In genomic region chr3:120516142-120516541, GRCh38 we compare ENCODE assay signal across 23 cellular contexts.
"Had no signal": no experiment of that assay in that cellular context is flagged by ENCODE, and none has a peak within 500 bp of the region (broad histone marks: within the 10 kb centered on the region; RNA-seq: fewer than 3 reads in every experiment).

No MANE protein-coding gene starts in this region.

- H3K4me3 Mint-ChIP-seq: dendritic cell treated with granulocyte-macrophage colony-stimulating factor and Interleukin-4, amounts not matched to agents 40 ng/mL and 50 ng/mL, for 4 days; effector memory CD8-positive, alpha-beta T cell; naive thymus-derived CD4-positive, alpha-beta T cell; nephron progenitor cell; stimulated activated naive B cell treated with anti-CD40 and anti-IgM and Interleukin-4, amounts not matched to agents 10 μg/mL and 1 μg/mL and 100 μg/mL, for 72 hours; stimulated activated naive CD8-positive, alpha-beta T cell treated with anti-CD3 and anti-CD28 coated beads, Interleukin-15, amount 100 ng/mL, for 72 hours had no signal

- H3K4me1 ChIP-seq: esophagus squamous epithelium, psoas muscle, transverse colon had no signal

- H3K36me3 ChIP-seq: esophagus squamous epithelium, gastroesophageal sphincter, neutrophil, thoracic aorta, transverse colon had no signal

- ATAC-seq: effector memory CD8-positive, alpha-beta T cell; gastroesophageal sphincter; left ventricle myocardium superior; naive thymus-derived CD4-positive, alpha-beta T cell; psoas muscle; sciatic nerve; stimulated activated naive B cell treated with anti-CD40 and anti-IgM and Interleukin-4, amounts not matched to agents 10 μg/mL and 1 μg/mL and 100 μg/mL, for 72 hours; stimulated activated naive CD8-positive, alpha-beta T cell treated with anti-CD3 and anti-CD28 coated beads, Interleukin-15, amount 100 ng/mL, for 72 hours had no signal

- H3K27ac Mint-ChIP-seq: dendritic cell treated with granulocyte-macrophage colony-stimulating factor and Interleukin-4, amounts not matched to agents 40 ng/mL and 50 ng/mL, for 4 days; effector memory CD8-positive, alpha-beta T cell; naive thymus-derived CD4-positive, alpha-beta T cell; nephron progenitor cell; stimulated activated naive B cell treated with anti-CD40 and anti-IgM and Interleukin-4, amounts not matched to agents 10 μg/mL and 1 μg/mL and 100 μg/mL, for 72 hours; stimulated activated naive CD8-positive, alpha-beta T cell treated with anti-CD3 and anti-CD28 coated beads, Interleukin-15, amount 100 ng/mL, for 72 hours had no signal

- H3K27me3 ChIP-seq: esophagus squamous epithelium, gastroesophageal sphincter, transverse colon had no signal

- H3K4me3 ChIP-seq: esophagus squamous epithelium, gastroesophageal sphincter, lung, psoas muscle, thoracic aorta, transverse colon had no signal

- H3K36me3 Mint-ChIP-seq: stimulated activated naive B cell treated with anti-CD40 and anti-IgM and Interleukin-4, amounts not matched to agents 10 μg/mL and 1 μg/mL and 100 μg/mL, for 72 hours had no signal

- DNase-seq: effector memory CD8-positive, alpha-beta T cell; esophagus squamous epithelium; foreskin fibroblast; glutamatergic neuron; islet precursor cell; left ventricle myocardium superior; mesenchymal stem cell; naive thymus-derived CD4-positive, alpha-beta T cell; nephron progenitor cell; psoas muscle; retina; stimulated activated CD4-positive, alpha-beta T cell treated with anti-CD3 and anti-CD28 coated beads, Interleukin-2, amount 100 ng/mL, for 24 hours; stimulated activated CD4-positive, alpha-beta T cell treated with anti-CD3 and anti-CD28 coated beads, Interleukin-4, amount 100 ng/mL, for 4 hours; stimulated activated naive B cell treated with anti-CD40 and anti-IgM and Interleukin-4, amounts not matched to agents 10 μg/mL and 1 μg/mL and 100 μg/mL, for 72 hours; stimulated activated naive CD8-positive, alpha-beta T cell treated with anti-CD3 and anti-CD28 coated beads, Interleukin-15, amount 100 ng/mL, for 72 hours; transverse colon had no signal

- H3K27ac ChIP-seq: epithelial cell of prostate, esophagus squamous epithelium, gastroesophageal sphincter, neutrophil, psoas muscle, thoracic aorta, transverse colon had no signal

- H3K9me3 ChIP-seq: esophagus squamous epithelium, gastroesophageal sphincter, neutrophil, psoas muscle, thoracic aorta, transverse colon had no signal

- H3K4me1 Mint-ChIP-seq: nephron progenitor cell; stimulated activated naive B cell treated with anti-CD40 and anti-IgM and Interleukin-4, amounts not matched to agents 10 μg/mL and 1 μg/mL and 100 μg/mL, for 72 hours; stimulated activated naive CD8-positive, alpha-beta T cell treated with anti-CD3 and anti-CD28 coated beads, Interleukin-15, amount 100 ng/mL, for 72 hours had no signal

- H3K9me3 Mint-ChIP-seq: dendritic cell treated with granulocyte-macrophage colony-stimulating factor and Interleukin-4, amounts not matched to agents 40 ng/mL and 50 ng/mL, for 4 days; effector memory CD8-positive, alpha-beta T cell; stimulated activated naive B cell treated with anti-CD40 and anti-IgM and Interleukin-4, amounts not matched to agents 10 μg/mL and 1 μg/mL and 100 μg/mL, for 72 hours; stimulated activated naive CD8-positive, alpha-beta T cell treated with anti-CD3 and anti-CD28 coated beads, Interleukin-15, amount 100 ng/mL, for 72 hours had no signal
